In genomic region chr1:11143907-11144306, GRCh38 we compare ENCODE assay signal across 17 cellular contexts. TPM values are rescaled to one million over a fixed set of nuclear protein-coding genes. Genes with fewer than 3 reads are reported as not detected.
DNase-seq lines count a peak whose midpoint lies in the region; ATAC-seq and TF ChIP-seq lines count a peak whose summit lies in the region.
"Had no signal": no experiment of that assay in that cellular context is flagged by ENCODE, and none has a peak within 500 bp of the region (broad histone marks: within the 10 kb centered on the region; RNA-seq: fewer than 3 reads in every experiment).

No MANE protein-coding gene starts in this region.

- no peaks in the 10 kb centered on the region for H3K9me3 Mint-ChIP-seq in activated naive CD4-positive, alpha-beta T cell treated with anti-CD3 and anti-CD28 coated beads for 36 hours
- no peaks in the 10 kb centered on the region for H3K9me3 Mint-ChIP-seq in activated naive CD8-positive, alpha-beta T cell (ENCODE audit: low read depth)

- no peak overlapping the region for H3K4me3 ChIP-seq in heart left ventricle
- no peak overlapping the region for H3K4me3 ChIP-seq in suprapubic skin
- H3K4me3 ChIP-seq: colonic mucosa had no signal

- H3K27me3 Mint-ChIP-seq in activated naive CD4-positive, alpha-beta T cell treated with anti-CD3 and anti-CD28 coated beads for 36 hours (ENCODE audit: low read depth): no peaks in the 10 kb centered on the region
- no peaks in the 10 kb centered on the region for H3K27me3 Mint-ChIP-seq in activated naive CD8-positive, alpha-beta T cell

- H3K36me3 ChIP-seq in heart left ventricle: peaks cover 3 to 98% (median 66%) of the 10 kb centered on the region in 9 donors
- peaks cover 85% of the 10 kb centered on the region for H3K36me3 ChIP-seq in suprapubic skin

- intact Hi-C loops in activated naive CD4-positive, alpha-beta T cell treated with anti-CD3 and anti-CD28 coated beads for 36 hours (cut with micrococcal nuclease): no loop called here
- intact Hi-C loops in heart left ventricle (cut with DNase I): no loop called here

- H3K27me3 ChIP-seq in heart left ventricle: no peaks in the 10 kb centered on the region
- H3K27me3 ChIP-seq in suprapubic skin: no peaks in the 10 kb centered on the region
- H3K27me3 ChIP-seq: colonic mucosa had no signal

- ATAC-seq in heart left ventricle (peak; percentile 78 to 89 (median 84)), HG02870 (IDR thresholded peaks at IDR 0.05; ENCODE audit: unreplicated experiment) (no peak)

- peaks cover 17% of the 10 kb centered on the region for H3K4me1 Mint-ChIP-seq in activated naive CD4-positive, alpha-beta T cell treated with anti-CD3 and anti-CD28 coated beads for 36 hours (ENCODE audit: low read depth)
- H3K4me1 Mint-ChIP-seq in activated naive CD8-positive, alpha-beta T cell (ENCODE audit: low read depth): peaks cover 5% of the 10 kb centered on the region

- WGBS in heart left ventricle, 4 donors: 27 to 40% (median 30%) methylated on average over 2 of the region's 2 CpGs
- WGBS in suprapubic skin: 76% methylated on average over 2 of the region's 2 CpGs

- H3K27ac ChIP-seq in heart left ventricle (peak overlapping the region in 9 of 12 donors; percentile 27 to 68 (median 43)), suprapubic skin (peak overlapping the region; percentile 30)
- H3K27ac ChIP-seq: colonic mucosa, HL-60, WERI-Rb-1 had no signal

- no peak overlapping the region for H3K4me3 Mint-ChIP-seq in activated naive CD4-positive, alpha-beta T cell treated with anti-CD3 and anti-CD28 coated beads for 36 hours
- H3K4me3 Mint-ChIP-seq in activated naive CD8-positive, alpha-beta T cell: no peak overlapping the region

- TF ChIP-seq POLR2A in heart left ventricle (IDR thresholded peaks at IDR 0.05): no peak
- no peak for TF ChIP-seq POLR2A in suprapubic skin (IDR thresholded peaks at IDR 0.05)

- TF ChIP-seq CTCF in heart left ventricle (IDR thresholded peaks at IDR 0.05) (no peak), suprapubic skin (IDR thresholded peaks at IDR 0.05) (no peak)

- peaks cover 28% of the 10 kb centered on the region for H3K36me3 Mint-ChIP-seq in activated naive CD4-positive, alpha-beta T cell treated with anti-CD3 and anti-CD28 coated beads for 36 hours (ENCODE audit: low read depth)
- peaks cover 5% of the 10 kb centered on the region for H3K36me3 Mint-ChIP-seq in activated naive CD8-positive, alpha-beta T cell

- no peak for TF ChIP-seq EP300 in suprapubic skin (IDR thresholded peaks at IDR 0.05)

- CTCF ChIA-PET in activated naive CD4-positive, alpha-beta T cell treated with anti-CD3 and anti-CD28 coated beads for 36 hours (lab: Charles Lee): interaction anchor here (0.7 to 1.1 kb wide), 2 partner anchors 14 to 107 kb away, joined by 3 read pairs; no protein-coding TSS in a partner anchor

- peak overlapping the region; percentile 33 for H3K27ac Mint-ChIP-seq in activated naive CD4-positive, alpha-beta T cell treated with anti-CD3 and anti-CD28 coated beads for 36 hours
- peak overlapping the region; percentile 67 for H3K27ac Mint-ChIP-seq in activated naive CD8-positive, alpha-beta T cell

- H3K9me3 ChIP-seq in heart left ventricle (no peaks in the 10 kb centered on the region), suprapubic skin (no peaks in the 10 kb centered on the region)
- H3K9me3 ChIP-seq: colonic mucosa had no signal

- peak; percentile 9 for DNase-seq in activated naive CD4-positive, alpha-beta T cell treated with anti-CD3 and anti-CD28 coated beads for 36 hours
- no peak for DNase-seq in activated naive CD4-positive, alpha-beta T cell (lab: John Stamatoyannopoulos, UW)
- DNase-seq in heart left ventricle (no peak), suprapubic skin (ENCODE audit: low spot score in 2 of 2) (no peak), GM19240 (ENCODE audit: insufficient read length, low spot score) (no peak), DMS 273 treated with DMSO at 0.1 percent for 48 hours (lab: John Stamatoyannopoulos, UW) (no peak)
- DNase-seq: colonic mucosa, EL, erythroblast, midbrain, NCI-H1092 treated with DMSO at 0.1 percent for 48 hours, retina, WERI-Rb-1 had no signal

- H3K4me1 ChIP-seq in heart left ventricle (peaks cover 0 to 38% (median 16%) of the 10 kb centered on the region in 12 donors), suprapubic skin (peaks cover 4% of the 10 kb centered on the region)
- H3K4me1 ChIP-seq: colonic mucosa had no signal

RNA-seq across cellular contexts. Expression of gene EXOSC10, which starts 44.2 kb away (rescaled TPM):
- total RNA-seq in activated naive CD4-positive, alpha-beta T cell treated with anti-CD3 and anti-CD28 coated beads for 36 hours: 10 to 100 TPM; 57.9 to 59.3 TPM
- 10 to 100 TPM; 19.4 to 34.8 (median 22.5) TPM for total RNA-seq in heart left ventricle
- 10 to 100 TPM; 16.4 to 24.6 TPM for polyA plus RNA-seq in heart left ventricle
- 100 to 1,000 TPM in 1 of 4 donors, 10 to 100 TPM in 3; 45.7 to 127 (median 68.7) TPM for total RNA-seq in suprapubic skin

RNA-seq across cellular contexts. Expression of gene ANGPTL7, which starts 45.2 kb away (rescaled TPM):
- not detected for total RNA-seq in activated naive CD4-positive, alpha-beta T cell treated with anti-CD3 and anti-CD28 coated beads for 36 hours
- total RNA-seq in heart left ventricle: 1 to 10 TPM in 4 of 9 donors, under 1 TPM in 4, not detected in 1; 0.21 to 2.6 (median 1.0) TPM
- polyA plus RNA-seq in heart left ventricle: under 1 TPM; 0.15 to 0.27 TPM
- 10 to 100 TPM in 1 of 4 donors, 1 to 10 TPM in 3; 2.8 to 18.6 (median 4.1) TPM for total RNA-seq in suprapubic skin
- total RNA-seq: RPMI7951 had no signal
